ENCODE assay signal across 15 cellular contexts in the genomic region with DNA sequence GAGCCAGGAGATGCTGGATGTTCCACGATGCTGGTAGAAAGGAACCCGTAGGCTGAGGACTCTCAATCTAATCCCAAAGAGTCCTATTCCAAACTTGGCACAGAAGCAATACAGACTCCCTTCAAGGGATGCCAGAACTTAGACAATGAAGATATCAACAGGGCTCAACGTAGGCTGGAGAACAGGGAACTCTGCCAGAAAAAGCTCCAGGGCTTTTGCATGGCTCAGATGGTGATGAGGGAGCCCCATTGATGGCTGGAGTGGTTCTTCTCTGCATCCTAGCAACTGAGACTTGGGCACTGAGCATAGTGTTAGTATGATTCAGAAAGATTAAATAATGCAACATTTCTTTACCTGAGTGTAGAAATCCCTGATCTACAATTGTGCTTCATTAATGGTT.
DNase-seq lines count a peak whose midpoint lies in the region; ATAC-seq lines count a peak whose summit lies in the region.
"Had no signal": no experiment of that assay in that cellular context is flagged by ENCODE, and none has a peak within 500 bp of the region (broad histone marks: within the 10 kb centered on the region; RNA-seq: fewer than 3 reads in every experiment).

No MANE protein-coding gene starts in this region.

- ATAC-seq in HG03135 (IDR thresholded peaks at IDR 0.05; ENCODE audit: unreplicated experiment) = no peak
- ATAC-seq: A549 had no signal

- DNase-seq in Ammon's horn (ENCODE audit: low spot score) (peak; percentile 54), DMS79 treated with DMSO at 0.1 percent for 48 hours (lab: John Stamatoyannopoulos, UW) (peak; percentile 74), epidermal melanocyte (ENCODE audit: insufficient read length, low spot score) (peak; percentile 51), occipital lobe (lab: John Stamatoyannopoulos, UW) (peak; percentile 60), NCI-H748 (lab: John Stamatoyannopoulos, UW; ENCODE audit: unreplicated experiment) (no peak), NCI-H2171 (lab: John Stamatoyannopoulos, UW) (no peak)
- DNase-seq: DND-41; Karpas-422; NCI-H1436; NCI-H2029; NCI-H526; NK-92 treated with Interleukin-12 subunit alpha and Interleukin-12 subunit beta, amount 100 ng/mL, for 24 hours; Peyer's patch had no signal

Comparison
In these comparisons a context has a peak if more than half of its experiments do, and no peak if none do; other contexts are left out.
1. DNase-seq: peak in Ammon's horn (single experiment), DMS79 treated with DMSO at 0.1 percent for 48 hours (single experiment), epidermal melanocyte (single experiment) and occipital lobe (single experiment); none in NCI-H748 (single experiment) and NCI-H2171 (single experiment).